ENCODE assay signal across 23 cellular contexts in genomic region chr11:130278745-130279144, GRCh38. TPM values are rescaled to one million over a fixed set of nuclear protein-coding genes. Genes with fewer than 3 reads are reported as not detected.
DNase-seq lines count a peak whose midpoint lies in the region; ATAC-seq and TF ChIP-seq lines count a peak whose summit lies in the region.
"Had no signal": no experiment of that assay in that cellular context is flagged by ENCODE, and none has a peak within 500 bp of the region (broad histone marks: within the 10 kb centered on the region; RNA-seq: fewer than 3 reads in every experiment).

No MANE protein-coding gene starts in this region.

- H3K9me3 ChIP-seq in GM23248 (ENCODE audit: low read depth) (no peaks in the 10 kb centered on the region), IMR-90 (ENCODE audit: control insufficient read depth, insufficient read depth, low read length) (peaks cover 5% of the 10 kb centered on the region), adipocyte (ENCODE audit: control insufficient read depth, low read length) (peaks cover 12% of the 10 kb centered on the region)

- H2AFZ ChIP-seq in GM23248 = no peak overlapping the region
- H2AFZ ChIP-seq in IMR-90 (replicated peaks; ENCODE audit: low read length, poor library complexity) = no peak overlapping the region
- H2AFZ ChIP-seq: neural progenitor cell had no signal

- H3K79me1 ChIP-seq in IMR-90 (ENCODE audit: low read depth in 1 of 2, low read length in 2 of 2) = peaks cover 0 to 3% of the 10 kb centered on the region in 2 experiments; a peak in 2 of 4 replicates

- H3K9me3 Mint-ChIP-seq in immature natural killer cell = peaks cover 0 to 4% (median 0%) of the 10 kb centered on the region in 6 donors

- no peak overlapping the region for H2BK5ac ChIP-seq in IMR-90 (ENCODE audit: low read depth, low read length, poor library complexity, severe bottlenecking)

- H3K79me2 ChIP-seq in GM23248 (ENCODE audit: insufficient read depth) = peaks cover 50% of the 10 kb centered on the region

- H3K27me3 Mint-ChIP-seq in immature natural killer cell (ENCODE audit: low read depth in 3 of 3) = peaks cover 0 to 4% (median 2%) of the 10 kb centered on the region in 3 donors
- H3K27me3 Mint-ChIP-seq: effector memory CD8-positive, alpha-beta T cell; progenitor cell of endocrine pancreas had no signal

- peak overlapping the region in 4 of 5 donors; percentile 52 to 64 (median 61) for H3K4me3 Mint-ChIP-seq in immature natural killer cell
- H3K4me3 Mint-ChIP-seq: neural progenitor cell had no signal

- H3K27ac ChIP-seq in GM23248 (no peak overlapping the region), IMR-90 (ENCODE audit: insufficient read depth, low read length) (no peak overlapping the region)
- H3K27ac ChIP-seq: heart right ventricle, neural progenitor cell, transverse colon had no signal

- H3K27ac Mint-ChIP-seq in immature natural killer cell = peak overlapping the region; percentile 51 to 79 (median 69)
- H3K27ac Mint-ChIP-seq: neural progenitor cell, progenitor cell of endocrine pancreas had no signal

- H3K4me1 ChIP-seq in GM23248 (ENCODE audit: insufficient read depth) (no peaks in the 10 kb centered on the region), IMR-90 (ENCODE audit: control insufficient read depth, insufficient read depth, low read length) (no peaks in the 10 kb centered on the region), adipocyte (ENCODE audit: control insufficient read depth, insufficient read depth, low read length) (peaks cover 5% of the 10 kb centered on the region)
- H3K4me1 ChIP-seq: neural progenitor cell, transverse colon had no signal

- WGBS in GM23248 (ENCODE audit: low coverage in 1 of 2, low lambda C conversion rate in 2 of 2, missing lambda C conversion rate in 2 of 2), 2 experiments = 95 to 97% methylated on average over 1 of the region's 1 CpG
- WGBS in IMR-90 (ENCODE audit: extremely low coverage in 2 of 2, insufficient read length in 1 of 2), 2 experiments = 100% methylated on average over 1 of the region's 1 CpG; no CpG with 5 or more reads in 1 of the 2 experiments

- no peaks in the 10 kb centered on the region for H3K27me3 ChIP-seq in GM23248 (replicated peaks; ENCODE audit: insufficient read depth)
- no peaks in the 10 kb centered on the region for H3K27me3 ChIP-seq in IMR-90 (ENCODE audit: control insufficient read depth, insufficient read depth, low read length)
- no peaks in the 10 kb centered on the region for H3K27me3 ChIP-seq in adipocyte (replicated peaks; ENCODE audit: control insufficient read depth, insufficient read depth, low read length)
- H3K27me3 ChIP-seq: heart right ventricle, neural progenitor cell, transverse colon had no signal

- TF ChIP-seq RAD21 in IMR-90 (IDR thresholded peaks at IDR 0.05; ENCODE audit: low read length) = no peak

- no peak overlapping the region for H2BK15ac ChIP-seq in IMR-90 (ENCODE audit: low read depth, low read length)

- H3K4me3 ChIP-seq in GM23248 (no peak overlapping the region), IMR-90 (ENCODE audit: insufficient read depth, low read depth, low read length) (no peak overlapping the region), adipocyte (ENCODE audit: low read length) (no peak overlapping the region)
- H3K4me3 ChIP-seq: heart right ventricle, mucosa of descending colon, neural progenitor cell, transverse colon had no signal

- no peaks in the 10 kb centered on the region; the same call in 1 of the 2 replicates for H4K20me1 ChIP-seq in GM23248 (ENCODE audit: insufficient read depth)
- H4K20me1 ChIP-seq in IMR-90 (ENCODE audit: insufficient read depth, low read length) = no peaks in the 10 kb centered on the region

- POLR2A ChIA-PET in IMR-90 (lab: Charles Lee; ENCODE audit: unreplicated experiment) = interaction anchor here (0.5 kb wide), 1 partner anchor 36 kb away, joined by 3 read pairs; the partner anchor contains the start of gene ZBTB44

- in situ Hi-C loops in GM23248 (cut with MboI) = no loop called here
- in situ Hi-C loops in IMR-90 (cut with MboI; ENCODE audit: low sequenced_read_pairs) = no loop called here

- ATAC-seq in IMR-90 (ENCODE audit: low read depth) (no peak), HG02938 (IDR thresholded peaks at IDR 0.05; ENCODE audit: unreplicated experiment) (no peak)
- ATAC-seq: effector memory CD8-positive, alpha-beta T cell; heart right ventricle; mucosa of descending colon had no signal

- BruUV-seq in IMR-90 (replicated peaks; lab: Mats Ljungman, UMichigan) = no TSS peak

- dilution Hi-C loops in IMR-90 (cut with HindIII; ENCODE audit: low sequenced_read_pairs, unreplicated experiment) = no loop called here

- H3K14ac ChIP-seq in IMR-90 (replicated peaks; ENCODE audit: low read depth, low read length) = no peak overlapping the region

- H2AK5ac ChIP-seq in IMR-90 (ENCODE audit: low read depth, low read length) = no peak overlapping the region

- H4K91ac ChIP-seq in IMR-90 (ENCODE audit: insufficient read depth, low read depth, low read length) = no peak overlapping the region

- no peak overlapping the region for H3K23ac ChIP-seq in IMR-90 (ENCODE audit: low read depth, low read length)

- H3K4ac ChIP-seq in IMR-90 (ENCODE audit: low read depth, low read length) = no peak overlapping the region

- no peak overlapping the region for H2BK20ac ChIP-seq in IMR-90 (ENCODE audit: low read depth, low read length)

- no peak overlapping the region for H3K56ac ChIP-seq in IMR-90 (ENCODE audit: extremely low read depth, insufficient read depth, low read length)

- CTCF ChIA-PET in IMR-90 (lab: Yijun Ruan, JAX) = interaction anchor here (0.6 kb wide), 1 partner anchor 257 kb away, joined by 8 read pairs; no protein-coding TSS in a partner anchor

- H2BK120ac ChIP-seq in IMR-90 (ENCODE audit: low read depth, low read length) = no peak overlapping the region

- peaks cover 5 to 12% (median 10%) of the 10 kb centered on the region in 3 donors for H3K36me3 Mint-ChIP-seq in immature natural killer cell

- H2AK9ac ChIP-seq in IMR-90 (replicated peaks; ENCODE audit: low read depth, low read length, poor library complexity) = no peak overlapping the region

- H4K5ac ChIP-seq in IMR-90 (ENCODE audit: low read depth, low read length) = no peak overlapping the region

- H3K4me2 ChIP-seq in GM23248 (ENCODE audit: unreplicated experiment) (no peak overlapping the region), IMR-90 (ENCODE audit: low read depth, low read length) (no peak overlapping the region)
- H3K4me2 ChIP-seq: neural progenitor cell had no signal

- H3K18ac ChIP-seq in IMR-90 (ENCODE audit: low read depth, low read length) = no peak overlapping the region

- no peaks in the 10 kb centered on the region for H3K9me2 ChIP-seq in GM23248 (ENCODE audit: insufficient read depth)

- H3K36me3 ChIP-seq in GM23248 (ENCODE audit: low read depth) (no peaks in the 10 kb centered on the region), IMR-90 (ENCODE audit: control insufficient read depth, insufficient read depth, low read length) (no peaks in the 10 kb centered on the region), adipocyte (ENCODE audit: control insufficient read depth, insufficient read depth, low read length, severe bottlenecking) (peaks cover 2% of the 10 kb centered on the region)
- H3K36me3 ChIP-seq: neural progenitor cell had no signal

- no peaks in the 10 kb centered on the region for H3F3A ChIP-seq in GM23248 (ENCODE audit: insufficient read depth)

- no peak overlapping the region for H3K9ac ChIP-seq in GM23248
- no peak overlapping the region for H3K9ac ChIP-seq in IMR-90 (ENCODE audit: low read depth, low read length)
- H3K9ac ChIP-seq in adipocyte (ENCODE audit: low read length) = no peak overlapping the region
- H3K9ac ChIP-seq: neural progenitor cell had no signal

- TF ChIP-seq POLR2A in IMR-90 (IDR thresholded peaks at IDR 0.05; ENCODE audit: low read depth, low read length) = no peak

- H3K9me1 ChIP-seq in IMR-90 (ENCODE audit: insufficient read depth, low read length) = no peaks in the 10 kb centered on the region

- H3K4me1 Mint-ChIP-seq in immature natural killer cell = peaks cover 39 to 68% of the 10 kb centered on the region in 2 donors
- H3K4me1 Mint-ChIP-seq: neural progenitor cell had no signal

- TF ChIP-seq CTCF in IMR-90 (conservative IDR thresholded peaks at IDR 0.05; ENCODE audit: low read depth, low read length) = no peak

- intact Hi-C loops in IMR-90 (cut with micrococcal nuclease) = no loop called here

- peak; percentile 2 for DNase-seq in GM23248
- peak; percentile 32 for DNase-seq in IMR-90
- DNase-seq in adipocyte (ENCODE audit: low read depth) = peak; percentile 1
- no peak for DNase-seq in immature natural killer cell
- DNase-seq in stimulated activated CD8-positive, alpha-beta memory T cell treated with anti-CD3 and anti-CD28 coated beads, Interleukin-4, amount 100 ng/mL, for 48 hours = no peak
- DNase-seq in NOMO-1 (lab: John Stamatoyannopoulos, UW; ENCODE audit: unreplicated experiment in 2 of 2) = no peak
- DNase-seq: activated CD4-positive, alpha-beta T cell treated with anti-CD3 and anti-CD28 coated beads, Interleukin-2, amount 50 U/mL, for 4 hours; activated naive CD4-positive, alpha-beta T cell treated with anti-CD3 and anti-CD28 coated beads, Interleukin-2, amount 50 U/mL, for 16 hours; activated T-cell treated with anti-CD3 and anti-CD28 coated beads, Interleukin-2, amount 50 U/mL, for 1 hour; DMS79 treated with DMSO at 0.1 percent for 48 hours; effector memory CD8-positive, alpha-beta T cell; heart right ventricle; mucosa of descending colon; NCI-H146; NCI-H2171; NCI-H69; SHP77; stimulated activated CD4-positive, alpha-beta T cell treated with anti-CD3 and anti-CD28 coated beads, Interleukin-2, amount 100 ng/mL, for 24 hours; stimulated activated naive CD4-positive, alpha-beta T cell treated with Interleukin-2 at 50 U/mL for 16 hours; transverse colon had no signal

- H4K8ac ChIP-seq in IMR-90 (ENCODE audit: low read depth in 2 of 2, low read length in 2 of 2) = no peak overlapping the region

TF ChIP-seq in IMR-90, 13 proteins besides CTCF, POLR2A, EP300 and RAD21:
- TF ChIP-seq FOS (IDR thresholded peaks at IDR 0.05; ENCODE audit: low read depth, low read length) (peak; percentile 14; the same call in 1 of the 2 replicates), MXI1 (IDR thresholded peaks at IDR 0.05; ENCODE audit: borderline replicate concordance, low read depth, low read length) (no peak)

RNA-seq across cellular contexts. Expression of gene ZBTB44, which starts 36.0 kb away (rescaled TPM):
- 17.4 and 23.6 TPM in 2 replicates for total RNA-seq in GM23248 (2014; rRNA removed; shearing (Covaris generic))
- polyA plus RNA-seq in GM23248 (2016; fragmentation: Nextera tagmentation; extraction: Ambion mirVana) = 3.4 and 4.1 TPM in 2 replicates
- total RNA-seq in IMR-90 (2012; rRNA removed) = 19.4 and 23.3 TPM in 2 replicates
- polyA plus RNA-seq in IMR-90 (2012; rRNA removed) = 5.2 and 6.9 TPM in 2 replicates
- 1.7 and 2.8 TPM in 2 replicates for polyA plus RNA-seq in IMR-90 (2012; cell fraction: cytosol; rRNA removed)
- 3.2 and 24.8 TPM in 2 replicates for polyA plus RNA-seq in IMR-90 (2012; cell fraction: nucleus; rRNA removed; ENCODE audit: low replicate concordance)
- 10 to 100 TPM; 10.4 to 14.0 (median 10.7) TPM for polyA plus RNA-seq in immature natural killer cell

Comparison
In these comparisons a context has a peak if more than half of its experiments do, and no peak if none do; other contexts are left out.
1. DNase-seq: peak in GM23248 (single experiment), IMR-90 (single experiment) and adipocyte (single experiment); none in immature natural killer cell (0 of 3), stimulated activated CD8-positive, alpha-beta memory T cell treated with anti-CD3 and anti-CD28 coated beads, Interleukin-4, amount 100 ng/mL, for 48 hours (single experiment) and NOMO-1 (0 of 2).